Comparison of ENCODE assay signal across 17 cellular contexts in the genomic region with DNA sequence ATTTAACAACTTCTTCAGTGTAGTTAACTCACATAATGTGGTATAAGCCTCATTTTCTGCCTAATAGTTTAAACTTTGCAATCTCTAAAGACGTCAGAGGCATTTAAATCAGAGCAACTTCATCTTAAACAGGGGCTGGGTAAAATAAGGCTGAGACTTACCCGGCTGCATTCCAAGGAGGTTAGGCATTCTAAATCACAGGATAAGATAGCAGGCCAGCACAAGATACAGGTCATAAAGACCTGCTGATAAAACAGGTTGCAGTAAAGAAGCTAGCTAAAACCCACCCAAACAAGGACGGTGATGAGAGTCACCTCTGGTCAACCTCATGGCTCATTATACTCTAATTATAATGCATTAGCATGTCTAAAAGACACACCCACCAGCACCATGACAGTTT.
"Had no signal": no experiment of that assay in that cellular context is flagged by ENCODE, and none has a peak within 500 bp of the region (broad histone marks: within the 10 kb centered on the region; RNA-seq: fewer than 3 reads in every experiment).

No MANE protein-coding gene starts in this region.

- H3K4me3 ChIP-seq: adrenal gland, psoas muscle, right lobe of liver, upper lobe of left lung had no signal

- H3K36me3 ChIP-seq: adrenal gland, right lobe of liver, upper lobe of left lung had no signal

- DNase-seq: activated CD4-positive, alpha-beta T cell treated with anti-CD3 and anti-CD28 coated beads, Interleukin-2, amount 50 U/mL, for 4 hours; activated gamma-delta T cell treated with Interleukin-2 at 50 U/mL for 16 hours; adrenal gland; caudate nucleus; foreskin melanocyte; glutamatergic neuron; hypothalamus; kidney glomerular epithelial cell; left ventricle myocardium superior; naive thymus-derived CD8-positive, alpha-beta T cell; psoas muscle; right lobe of liver; small intestine; stimulated activated CD4-positive, alpha-beta T cell treated with anti-CD3 and anti-CD28 coated beads, Interleukin-4, amount 100 ng/mL, for 1 hour; stimulated activated naive CD8-positive, alpha-beta T cell treated with anti-CD3 and anti-CD28 coated beads, Interleukin-15, amount 100 ng/mL, for 72 hours; upper lobe of left lung had no signal

- H3K9me3 ChIP-seq: adrenal gland, right lobe of liver had no signal

- H3K4me1 ChIP-seq: adrenal gland, psoas muscle, right lobe of liver, upper lobe of left lung had no signal

- ATAC-seq: activated naive CD4-positive, alpha-beta T cell treated with anti-CD3 and anti-CD28 coated beads, Interleukin-2, amount 50 U/mL, for 72 hours; left ventricle myocardium superior; naive thymus-derived CD8-positive, alpha-beta T cell; psoas muscle; right lobe of liver; stimulated activated naive CD8-positive, alpha-beta T cell treated with anti-CD3 and anti-CD28 coated beads, Interleukin-15, amount 100 ng/mL, for 72 hours had no signal

- H3K27me3 ChIP-seq: adrenal gland, right lobe of liver, upper lobe of left lung had no signal

- H3K27ac ChIP-seq: adrenal gland, psoas muscle, right lobe of liver, upper lobe of left lung had no signal
